18 cellular contexts compared by ENCODE assay signal in the genomic region with DNA sequence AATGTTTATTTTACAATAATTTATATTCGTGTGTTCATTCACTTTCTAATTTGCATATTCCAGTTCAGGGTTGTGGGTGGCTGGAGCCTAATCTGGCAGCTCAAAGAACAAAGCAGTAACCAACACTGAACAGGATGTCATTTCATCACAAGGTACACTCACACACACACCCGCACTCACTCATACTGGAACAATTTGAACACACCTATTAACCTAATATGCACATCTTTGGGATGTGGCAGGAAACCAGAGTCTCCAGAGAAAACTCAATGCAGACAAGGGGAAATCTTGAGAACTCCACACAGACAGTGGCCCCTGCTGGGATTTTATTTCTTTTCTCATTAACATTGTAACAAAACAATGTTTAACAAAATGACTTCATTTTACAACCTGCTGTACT.
DNase-seq lines count a peak whose midpoint lies in the region; ATAC-seq and TF ChIP-seq lines count a peak whose summit lies in the region.
"Had no signal": no experiment of that assay in that cellular context is flagged by ENCODE, and none has a peak within 500 bp of the region (broad histone marks: within the 10 kb centered on the region; RNA-seq: fewer than 3 reads in every experiment).

No MANE protein-coding gene starts in this region.

- CTCF ChIA-PET in PC-3 (lab: Charles Lee) (interaction anchor here (0.5 kb wide), 1 partner anchor 472 kb away, joined by 6 read pairs; no protein-coding TSS in a partner anchor), Calu3 (lab: Charles Lee) (no interaction called here)

- H3K9ac ChIP-seq in PC-3 (ENCODE audit: low read length), result no peak overlapping the region

- peak overlapping the region; percentile 26 for H3K4me2 ChIP-seq in PC-3 (ENCODE audit: low read length)
- H3K4me2 ChIP-seq: GM23338 had no signal

- 0 out of 2 replicates have a peak, but pooled peaks cover 2% of the 10 kb centered on the region for H3K36me3 ChIP-seq in PC-3 (ENCODE audit: low read depth, low read length)

- H2AFZ ChIP-seq in PC-3 (ENCODE audit: low read length), result no peak overlapping the region
- H2AFZ ChIP-seq: GM23338 had no signal

- peaks cover 25% of the 10 kb centered on the region for H3K36me3 Mint-ChIP-seq in HFFc6 (ENCODE audit: low read depth)
- H3K36me3 Mint-ChIP-seq in glutamatergic neuron (ENCODE audit: unreplicated experiment), result peaks cover 6% of the 10 kb centered on the region
- no peaks in the 10 kb centered on the region for H3K36me3 Mint-ChIP-seq in Calu3 (ENCODE audit: insufficient read depth, unreplicated experiment)
- H3K36me3 Mint-ChIP-seq: CD4-positive, alpha-beta memory T cell had no signal

- POLR2A ChIA-PET in PC-3 (lab: Charles Lee; ENCODE audit: unreplicated experiment), result no interaction called here

- no peaks in the 10 kb centered on the region for H4K20me1 ChIP-seq in PC-3 (ENCODE audit: low read length)

- H3K4me1 Mint-ChIP-seq in HFFc6 (ENCODE audit: low read depth) (peaks cover 57% of the 10 kb centered on the region), glutamatergic neuron (ENCODE audit: low read depth, unreplicated experiment) (no peaks in the 10 kb centered on the region), Calu3 (ENCODE audit: low read depth, unreplicated experiment) (no peaks in the 10 kb centered on the region)
- H3K4me1 Mint-ChIP-seq: CD4-positive, alpha-beta memory T cell had no signal

- H3K27me3 ChIP-seq in PC-3 (ENCODE audit: low read length), result no peaks in the 10 kb centered on the region

- TF ChIP-seq CTCF in HFFc6 (IDR thresholded peaks at IDR 0.05) (no peak), PC-3 (conservative IDR thresholded peaks at IDR 0.05; ENCODE audit: low read depth, low read length) (no peak), astrocyte of the spinal cord (IDR thresholded peaks at IDR 0.05; ENCODE audit: low read depth, low read length) (no peak), glutamatergic neuron (IDR thresholded peaks at IDR 0.05; ENCODE audit: partially characterized antibody, unreplicated experiment) (no peak), Calu3 (IDR thresholded peaks at IDR 0.05; ENCODE audit: unreplicated experiment) (no peak)

- H3K9me2 ChIP-seq in PC-3 (replicated peaks; ENCODE audit: low read length), result no peaks in the 10 kb centered on the region

- peak overlapping the region; percentile 63 for H3K27ac ChIP-seq in PC-3 (ENCODE audit: low read length)

- H3K4me3 ChIP-seq in PC-3 (ENCODE audit: low read length), result peak overlapping the region; percentile 0; the same call in 1 of the 2 replicates
- H3K4me3 ChIP-seq in astrocyte of the spinal cord (ENCODE audit: low read depth, low read length), result no peak overlapping the region
- H3K4me3 ChIP-seq: GM23338 had no signal

- H3K9me3 Mint-ChIP-seq in HFFc6 (peaks cover 12% of the 10 kb centered on the region), glutamatergic neuron (ENCODE audit: unreplicated experiment) (no peaks in the 10 kb centered on the region), Calu3 (ENCODE audit: low read depth, unreplicated experiment) (peaks cover 3% of the 10 kb centered on the region)
- H3K9me3 Mint-ChIP-seq: GM23338 had no signal

- BruUV-seq in PC-3 (replicated peaks; lab: Mats Ljungman, UMichigan) (no TSS peak), Calu3 (replicated peaks; lab: Mats Ljungman, UMichigan) (no TSS peak)

- H3K4me1 ChIP-seq in PC-3 (ENCODE audit: insufficient read depth, low read length), result peaks cover 31% of the 10 kb centered on the region

- H3K27me3 Mint-ChIP-seq in HFFc6 (ENCODE audit: insufficient read depth) (no peaks in the 10 kb centered on the region; the same call in 1 of the 2 replicates), glutamatergic neuron (ENCODE audit: unreplicated experiment) (no peaks in the 10 kb centered on the region), Calu3 (ENCODE audit: unreplicated experiment) (no peaks in the 10 kb centered on the region)
- H3K27me3 Mint-ChIP-seq: CD4-positive, alpha-beta memory T cell had no signal

- no peaks in the 10 kb centered on the region for H3K79me2 ChIP-seq in PC-3 (ENCODE audit: low read length)

- intact Hi-C loops in PC-3 (cut with micrococcal nuclease), result loop anchor here (5.0 to 10.0 kb wide), 2 partner anchors 95 to 123 kb away; a partner anchor contains a TSS
- intact Hi-C loops in Calu3 (cut with micrococcal nuclease; ENCODE audit: unreplicated experiment), result no loop called here

- no peaks in the 10 kb centered on the region for H3F3A ChIP-seq in PC-3 (ENCODE audit: low read length, unreplicated experiment)

- DNase-seq in HFFc6 (no peak), PC-3 (peak; percentile 82), astrocyte of the spinal cord (ENCODE audit: low read depth, low spot score) (peak; percentile 50), kidney tubule cell (ENCODE audit: low spot score) (peak; percentile 40), glutamatergic neuron (no peak), Calu3 (no peak)
- DNase-seq: CD4-positive, alpha-beta memory T cell; DMS79; Kasumi-1; MV-4-11; NCI-H1417; NCI-H187 treated with DMSO at 0.1 percent for 48 hours; NCI-H2171; NCI-H446; Right ventricle myocardium superior had no signal

- H3K4me3 Mint-ChIP-seq in HFFc6 (no peak overlapping the region), glutamatergic neuron (ENCODE audit: unreplicated experiment) (no peak overlapping the region), Calu3 (ENCODE audit: low read depth, unreplicated experiment) (no peak overlapping the region)
- H3K4me3 Mint-ChIP-seq: CD4-positive, alpha-beta memory T cell; GM23338; T-helper 1 cell treated with Interleukin-12 subunit alpha and Interleukin-12 subunit beta and Interleukin-4 antibody, amounts not matched to agents 30 μg/mL and 1 μg/mL, for 36 hours had no signal

- ATAC-seq in PC-3 (peak; percentile 92), GM19397 (IDR thresholded peaks at IDR 0.05; ENCODE audit: unreplicated experiment) (no peak)
- ATAC-seq: GM23338 had no signal

- in situ Hi-C loops in astrocyte of the spinal cord (cut with HindIII; ENCODE audit: low sequenced_read_pairs), result no loop called here

- 0 out of 2 replicates have a peak, but pooled peaks cover 10% of the 10 kb centered on the region for H3K9me3 ChIP-seq in PC-3 (ENCODE audit: low read length)

- H3K27ac Mint-ChIP-seq in HFFc6, result peak overlapping the region; percentile 13
- H3K27ac Mint-ChIP-seq in glutamatergic neuron (ENCODE audit: unreplicated experiment), result no peak overlapping the region
- H3K27ac Mint-ChIP-seq in Calu3 (ENCODE audit: unreplicated experiment), result no peak overlapping the region
- H3K27ac Mint-ChIP-seq: CD4-positive, alpha-beta memory T cell; GM23338; T-helper 1 cell treated with Interleukin-12 subunit alpha and Interleukin-12 subunit beta and Interleukin-4 antibody, amounts not matched to agents 30 μg/mL and 1 μg/mL, for 36 hours had no signal

Comparison
In these comparisons a context has a peak if more than half of its experiments do, and no peak if none do; other contexts are left out.
1. DNase-seq: peak in PC-3 (single experiment), astrocyte of the spinal cord (single experiment) and kidney tubule cell (single experiment); none in HFFc6 (single experiment), glutamatergic neuron (single experiment) and Calu3 (single experiment).